ENCODE assay signal across 17 cellular contexts in genomic region chr17:32126325-32126724, GRCh38. TPM values are rescaled to one million over a fixed set of nuclear protein-coding genes. Genes with fewer than 3 reads are reported as not detected.
A peak's percentile ranks its signal among the peaks of the same experiment; 100 is the strongest.
DNase-seq lines count a peak whose midpoint lies in the region; ATAC-seq, FAIRE-seq and TF ChIP-seq lines count a peak whose summit lies in the region.
"Had no signal": no experiment of that assay in that cellular context is flagged by ENCODE, and none has a peak within 500 bp of the region (broad histone marks: within the 10 kb centered on the region; RNA-seq: fewer than 3 reads in every experiment).

No MANE protein-coding gene starts in this region.

- 44% methylated on average over 4 of the region's 4 CpGs for WGBS in liver

- H3K9ac ChIP-seq in liver (ENCODE audit: low read depth in 1 of 2, low read length in 2 of 2) = no peak overlapping the region
- no peak overlapping the region for H3K9ac ChIP-seq in stomach smooth muscle (ENCODE audit: low read length in 2 of 2)
- H3K9ac ChIP-seq in kidney (ENCODE audit: low read length in 2 of 2) = no peak overlapping the region

- H3K27me3 ChIP-seq in liver (ENCODE audit: control insufficient read depth in 4 of 4, insufficient read depth in 4 of 4, low read length in 3 of 4) = no peaks in the 10 kb centered on the region
- H3K27me3 ChIP-seq in stomach smooth muscle (ENCODE audit: control insufficient read depth in 1 of 2, insufficient read depth in 2 of 2, low read length in 2 of 2) = no peaks in the 10 kb centered on the region
- H3K27me3 ChIP-seq: gastroesophageal sphincter, upper lobe of left lung had no signal

- peak overlapping the region; percentile 96 for H3K27ac Mint-ChIP-seq in activated CD8-positive, alpha-beta memory T cell treated with anti-CD3 and anti-CD28 coated beads, Interleukin-2, amount 10 ng/mL, durations not matched to agents 7 days and 5 days
- peak overlapping the region; percentile 98 for H3K27ac Mint-ChIP-seq in activated CD4-positive, alpha-beta memory T cell treated with anti-CD3 and anti-CD28 coated beads, Interleukin-2, amount 10 ng/mL, durations not matched to agents 7 days and 5 days

- H3K4me1 ChIP-seq in liver (ENCODE audit: control insufficient read depth in 4 of 4, insufficient read depth in 4 of 4, low read length in 3 of 4) = peaks cover 7 to 24% (median 20%) of the 10 kb centered on the region in 4 donors
- peaks cover 8% of the 10 kb centered on the region for H3K4me1 ChIP-seq in stomach smooth muscle (ENCODE audit: control insufficient read depth, insufficient read depth, low read length)
- H3K4me1 ChIP-seq in kidney (ENCODE audit: control insufficient read depth in 1 of 2, insufficient read depth in 1 of 2, low read depth in 1 of 2, low read length in 2 of 2) = no peaks in the 10 kb centered on the region
- H3K4me1 ChIP-seq: psoas muscle had no signal

- CTCF ChIA-PET in activated CD8-positive, alpha-beta memory T cell treated with anti-CD3 and anti-CD28 coated beads, Interleukin-2, amount 10 ng/mL, durations not matched to agents 7 days and 5 days (lab: Charles Lee) = interaction anchor here (0.7 to 5.4 kb wide), 6 partner anchors 13 to 676 kb away, joined by 3 to 28 read pairs (median 4); partner anchors contain the start of genes LRRC37B and RHOT1
- CTCF ChIA-PET in activated CD4-positive, alpha-beta memory T cell treated with anti-CD3 and anti-CD28 coated beads, Interleukin-2, amount 10 ng/mL, durations not matched to agents 7 days and 5 days (lab: Charles Lee) = interaction anchor here (0.7 to 5.8 kb wide), 4 partner anchors 13 to 1301 kb away, joined by 3 to 77 read pairs (median 4); partner anchors contain the start of genes PSMD11 and RHOT1

- H3K27me3 Mint-ChIP-seq in activated CD8-positive, alpha-beta memory T cell treated with anti-CD3 and anti-CD28 coated beads, Interleukin-2, amount 10 ng/mL, durations not matched to agents 7 days and 5 days = no peaks in the 10 kb centered on the region
- no peaks in the 10 kb centered on the region for H3K27me3 Mint-ChIP-seq in activated CD4-positive, alpha-beta memory T cell treated with anti-CD3 and anti-CD28 coated beads, Interleukin-2, amount 10 ng/mL, durations not matched to agents 7 days and 5 days
- H3K27me3 Mint-ChIP-seq: IgD-negative memory B cell had no signal

- H3K9me3 Mint-ChIP-seq in activated CD8-positive, alpha-beta memory T cell treated with anti-CD3 and anti-CD28 coated beads, Interleukin-2, amount 10 ng/mL, durations not matched to agents 7 days and 5 days (ENCODE audit: low read depth) = no peaks in the 10 kb centered on the region
- no peaks in the 10 kb centered on the region for H3K9me3 Mint-ChIP-seq in activated CD4-positive, alpha-beta memory T cell treated with anti-CD3 and anti-CD28 coated beads, Interleukin-2, amount 10 ng/mL, durations not matched to agents 7 days and 5 days

- no peak overlapping the region for H3K4me3 ChIP-seq in liver (ENCODE audit: low read depth in 1 of 3, low read length in 3 of 3)
- H3K4me3 ChIP-seq in stomach smooth muscle (ENCODE audit: low read length in 2 of 2) = no peak overlapping the region
- H3K4me3 ChIP-seq in kidney (ENCODE audit: low read length in 2 of 2) = no peak overlapping the region

- POLR2A ChIA-PET in activated CD4-positive, alpha-beta memory T cell treated with anti-CD3 and anti-CD28 coated beads, Interleukin-2, amount 10 ng/mL, durations not matched to agents 7 days and 5 days (lab: Charles Lee) = interaction anchor here (0.8 to 3.3 kb wide), 4 partner anchors 13 to 119 kb away, joined by 3 to 15 read pairs (median 6); partner anchors contain the start of genes LRRC37B and RHOT1

- DNase-seq in activated CD8-positive, alpha-beta memory T cell treated with anti-CD3 and anti-CD28 coated beads, Interleukin-2, amount 10 ng/mL, durations not matched to agents 7 days and 5 days = no peak
- DNase-seq in activated CD8-positive, alpha-beta memory T cell treated with anti-CD3 and anti-CD28 coated beads, Interleukin-2, amount 50 U/mL, for 4 hours = no peak
- DNase-seq in activated CD4-positive, alpha-beta memory T cell treated with anti-CD3 and anti-CD28 coated beads, Interleukin-2, amount 10 ng/mL, durations not matched to agents 7 days and 5 days = no peak
- DNase-seq in DMS 273 (lab: John Stamatoyannopoulos, UW; ENCODE audit: unreplicated experiment) (no peak), cortex of kidney (lab: John Stamatoyannopoulos, UW) (no peak), kidney (no peak)
- DNase-seq: central memory CD4-positive, alpha-beta T cell; DMS153; H7; MV-4-11; psoas muscle; upper lobe of left lung had no signal

- intact Hi-C loops in kidney (cut with DNase I) = no loop called here

- peaks cover 25% of the 10 kb centered on the region for H3K36me3 Mint-ChIP-seq in activated CD8-positive, alpha-beta memory T cell treated with anti-CD3 and anti-CD28 coated beads, Interleukin-2, amount 10 ng/mL, durations not matched to agents 7 days and 5 days
- H3K36me3 Mint-ChIP-seq in activated CD4-positive, alpha-beta memory T cell treated with anti-CD3 and anti-CD28 coated beads, Interleukin-2, amount 10 ng/mL, durations not matched to agents 7 days and 5 days (ENCODE audit: low read depth) = peaks cover 27% of the 10 kb centered on the region
- H3K36me3 Mint-ChIP-seq: IgD-negative memory B cell had no signal

- peaks cover 33% of the 10 kb centered on the region for H3K4me1 Mint-ChIP-seq in activated CD8-positive, alpha-beta memory T cell treated with anti-CD3 and anti-CD28 coated beads, Interleukin-2, amount 10 ng/mL, durations not matched to agents 7 days and 5 days
- H3K4me1 Mint-ChIP-seq in activated CD4-positive, alpha-beta memory T cell treated with anti-CD3 and anti-CD28 coated beads, Interleukin-2, amount 10 ng/mL, durations not matched to agents 7 days and 5 days = peaks cover 32% of the 10 kb centered on the region

- no peak for TF ChIP-seq RAD21 in liver (IDR thresholded peaks at IDR 0.05)

- no peak for ATAC-seq in activated CD8-positive, alpha-beta memory T cell treated with anti-CD3 and anti-CD28 coated beads, Interleukin-2, amount 10 ng/mL, durations not matched to agents 7 days and 5 days

- H3K36me3 ChIP-seq in liver (ENCODE audit: control insufficient read depth in 4 of 4, insufficient read depth in 3 of 4, low read depth in 1 of 4, low read length in 3 of 4) (no peaks in the 10 kb centered on the region), stomach smooth muscle (ENCODE audit: control insufficient read depth in 2 of 2, insufficient read depth in 2 of 2, low read length in 2 of 2) (no peaks in the 10 kb centered on the region), kidney (ENCODE audit: control insufficient read depth in 1 of 2, insufficient read depth in 2 of 2, low read length in 2 of 2) (no peaks in the 10 kb centered on the region)
- H3K36me3 ChIP-seq: gastroesophageal sphincter, upper lobe of left lung had no signal

- no peak overlapping the region for H3K4me3 Mint-ChIP-seq in activated CD8-positive, alpha-beta memory T cell treated with anti-CD3 and anti-CD28 coated beads, Interleukin-2, amount 10 ng/mL, durations not matched to agents 7 days and 5 days
- no peak overlapping the region for H3K4me3 Mint-ChIP-seq in activated CD4-positive, alpha-beta memory T cell treated with anti-CD3 and anti-CD28 coated beads, Interleukin-2, amount 10 ng/mL, durations not matched to agents 7 days and 5 days

- peak overlapping the region; percentile 76 to 99 for H3K27ac ChIP-seq in liver (ENCODE audit: low read depth in 1 of 2, low read length in 2 of 2)
- H3K27ac ChIP-seq in stomach smooth muscle (ENCODE audit: low read length) = peak overlapping the region; percentile 82
- no peak overlapping the region for H3K27ac ChIP-seq in kidney (ENCODE audit: low read depth in 2 of 2, low read length in 2 of 2)

- FAIRE-seq in kidney (lab: Jason Lieb, UNC) = no peak
- FAIRE-seq: islet of Langerhans had no signal

- no peak for TF ChIP-seq CTCF in liver (IDR thresholded peaks at IDR 0.05; ENCODE audit: low read depth, low read length, missing input control)
- TF ChIP-seq CTCF in kidney (IDR thresholded peaks at IDR 0.05; ENCODE audit: borderline replicate concordance, extremely low read depth, insufficient read depth) = no peak

- H3K9me3 ChIP-seq in liver (ENCODE audit: control insufficient read depth in 4 of 4, low read length in 3 of 4) (no peaks in the 10 kb centered on the region), stomach smooth muscle (ENCODE audit: control insufficient read depth in 2 of 2, low read length in 2 of 2) (no peaks in the 10 kb centered on the region), kidney (ENCODE audit: control insufficient read depth in 1 of 2, low read length in 2 of 2) (no peaks in the 10 kb centered on the region)
- H3K9me3 ChIP-seq: gastroesophageal sphincter, psoas muscle, upper lobe of left lung had no signal

TF ChIP-seq in liver, 16 proteins besides CTCF, POLR2A, EP300 and RAD21:
- TF ChIP-seq RXRA (IDR thresholded peaks at IDR 0.05) (no peak), HNF4A (conservative IDR thresholded peaks at IDR 0.05) (peak in 1 of 2 donors; percentile 18), EGR1 (IDR thresholded peaks at IDR 0.05; ENCODE audit: low read depth in 2 of 2) (no peak), FOXA1 (IDR thresholded peaks at IDR 0.05) (no peak)

RNA-seq across cellular contexts. Expression of gene RHOT1, which starts 16.0 kb away (rescaled TPM):
- total RNA-seq in activated CD8-positive, alpha-beta memory T cell treated with anti-CD3 and anti-CD28 coated beads, Interleukin-2, amount 10 ng/mL, durations not matched to agents 7 days and 5 days = 10 to 100 TPM; 25.7 to 28.2 TPM
- 10 to 100 TPM; 26.0 to 26.4 TPM for total RNA-seq in activated CD4-positive, alpha-beta memory T cell treated with anti-CD3 and anti-CD28 coated beads, Interleukin-2, amount 10 ng/mL, durations not matched to agents 7 days and 5 days
- total RNA-seq in liver (10 to 100 TPM; 20.2 to 43.4 TPM), kidney (25.6 TPM)
- polyA plus RNA-seq in liver (10 to 100 TPM in 1 of 2 donors, 1 to 10 TPM in 1; 8.1 to 14.0 TPM), kidney (ENCODE audit: insufficient read depth, low read depth, low replicate concordance) (30.4 TPM)

Comparison
In these comparisons a context has a peak if more than half of its experiments do, and no peak if none do; other contexts are left out.
1. H3K27ac ChIP-seq: peak in liver (2 of 2) and stomach smooth muscle (single experiment); none in kidney (0 of 2).